Comparison of ENCODE assay signal across 25 cellular contexts in the genomic region with DNA sequence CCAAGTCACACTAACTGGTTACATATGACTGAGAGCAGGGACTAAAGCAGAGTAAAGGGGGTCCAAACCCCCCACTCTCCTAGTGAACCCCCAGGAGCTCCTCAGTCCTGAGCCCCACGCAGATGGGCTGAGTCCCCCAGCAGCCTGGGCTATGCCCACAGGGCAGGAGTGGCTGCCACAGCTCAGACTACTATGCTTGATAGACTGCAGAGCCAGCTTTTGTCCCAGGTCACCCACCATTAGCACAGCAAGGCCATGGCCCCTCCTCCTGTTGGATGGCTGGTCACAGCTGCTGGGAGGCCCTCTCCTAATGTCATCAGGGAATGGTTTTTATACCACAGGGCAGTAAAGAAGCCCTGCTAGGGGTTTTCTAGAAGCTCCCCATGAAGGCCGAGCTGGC. TPM values are rescaled to one million over a fixed set of nuclear protein-coding genes. Genes with fewer than 3 reads are reported as not detected.
DNase-seq lines count a peak whose midpoint lies in the region; ATAC-seq and TF ChIP-seq lines count a peak whose summit lies in the region.
"Had no signal": no experiment of that assay in that cellular context is flagged by ENCODE, and none has a peak within 500 bp of the region (broad histone marks: within the 10 kb centered on the region; RNA-seq: fewer than 3 reads in every experiment).

No MANE protein-coding gene starts in this region.

- H3K27me3 ChIP-seq in BE2C (no peaks in the 10 kb centered on the region), GM23338 (ENCODE audit: insufficient read depth) (no peaks in the 10 kb centered on the region), iPS-15b (ENCODE audit: control insufficient read depth, insufficient read depth, low read length) (no peaks in the 10 kb centered on the region)
- H3K27me3 ChIP-seq: BLaER1 treated with 17β-estradiol and CSF1 and Interleukin-3, amounts not matched to agents 10 nM and 100 nM had no signal

- H3K4me3 ChIP-seq in BE2C (ENCODE audit: low read depth, low read length) (no peak overlapping the region), GM23338 (no peak overlapping the region), iPS-15b (ENCODE audit: low read depth, low read length) (no peak overlapping the region)
- H3K4me3 ChIP-seq: BLaER1 treated with 17β-estradiol and CSF1 and Interleukin-3, amounts not matched to agents 10 nM and 100 nM; K562; SK-N-MC had no signal

- H3K4me3 Mint-ChIP-seq in GM23338 = no peak overlapping the region
- H3K4me3 Mint-ChIP-seq: CD4-positive, alpha-beta T cell had no signal

- DNase-seq in BE2C (peak; percentile 43), GM23338 (ENCODE audit: low spot score) (no peak), posterior vena cava (ENCODE audit: low spot score) (peak; percentile 65), GM19238 (ENCODE audit: insufficient read length, low spot score) (no peak), NCI-H1930 (lab: John Stamatoyannopoulos, UW) (no peak), D341Med (ENCODE audit: low spot score) (no peak)
- DNase-seq: CD4-positive, alpha-beta T cell; DMS53; EL; GF-D8; H7; Kasumi-1; NCI-H1092 treated with DMSO at 0.1 percent for 48 hours; NCI-H1436 treated with DMSO at 0.1 percent for 48 hours; NCI-H187 treated with DMSO at 0.1 percent for 48 hours; NCI-H2107; NCI-H526 treated with DMSO at 0.1 percent for 48 hours; SHP77 had no signal

- no peak overlapping the region for H3K27ac Mint-ChIP-seq in GM23338
- H3K27ac Mint-ChIP-seq: CD4-positive, alpha-beta T cell had no signal

- H3K9me3 Mint-ChIP-seq in GM23338 = peaks cover 10% of the 10 kb centered on the region
- H3K9me3 Mint-ChIP-seq: CD4-positive, alpha-beta T cell had no signal

- peak overlapping the region; percentile 8 for H3K9ac ChIP-seq in iPS-15b (ENCODE audit: low read depth, low read length)
- H3K9ac ChIP-seq: BLaER1 treated with 17β-estradiol and CSF1 and Interleukin-3, amounts not matched to agents 10 nM and 100 nM had no signal

- 0 out of 2 replicates have a peak overlapping the region, but pooled peaks have one; percentile 52 for H2AFZ ChIP-seq in GM23338

- H3K4me1 Mint-ChIP-seq in GM23338 = peaks cover 5% of the 10 kb centered on the region; the same call in 2 of the 3 replicates

- H3K9me2 ChIP-seq in GM23338 (ENCODE audit: insufficient read depth) = no peaks in the 10 kb centered on the region

- ATAC-seq in GM23338 (no peak), HG03460 (IDR thresholded peaks at IDR 0.05; ENCODE audit: unreplicated experiment) (no peak)
- ATAC-seq: K562 had no signal

- H3K36me3 Mint-ChIP-seq in GM23338 (ENCODE audit: low read depth) = no peaks in the 10 kb centered on the region; the same call in 2 of the 3 replicates

- H3K4me2 ChIP-seq in GM23338 = no peak overlapping the region
- H3K4me2 ChIP-seq: BLaER1 treated with 17β-estradiol and CSF1 and Interleukin-3, amounts not matched to agents 10 nM and 100 nM had no signal

- peaks cover 7% of the 10 kb centered on the region for H3K4me1 ChIP-seq in BE2C
- no peaks in the 10 kb centered on the region for H3K4me1 ChIP-seq in GM23338 (ENCODE audit: insufficient read depth)
- H3K4me1 ChIP-seq in iPS-15b (ENCODE audit: control insufficient read depth, insufficient read depth, low read length) = no peaks in the 10 kb centered on the region

- no peaks in the 10 kb centered on the region for H3K36me3 ChIP-seq in BE2C
- no peaks in the 10 kb centered on the region for H3K36me3 ChIP-seq in GM23338 (ENCODE audit: insufficient read depth)
- H3K36me3 ChIP-seq in iPS-15b (ENCODE audit: control insufficient read depth, insufficient read depth, low read length) = no peaks in the 10 kb centered on the region
- H3K36me3 ChIP-seq: BLaER1 treated with 17β-estradiol and CSF1 and Interleukin-3, amounts not matched to agents 10 nM and 100 nM had no signal

- H3K27me3 Mint-ChIP-seq in GM23338 (ENCODE audit: insufficient read depth, low read depth, poor library complexity) = peaks cover 4% of the 10 kb centered on the region

- H3K9me3 ChIP-seq in BE2C (no peaks in the 10 kb centered on the region), iPS-15b (ENCODE audit: control insufficient read depth, insufficient read depth, low read length) (no peaks in the 10 kb centered on the region)

- intact Hi-C loops in posterior vena cava (cut with DNase I) = no loop called here

- H3K27ac ChIP-seq in GM23338 (ENCODE audit: low read depth) = no peak overlapping the region
- H3K27ac ChIP-seq: BLaER1 treated with 17β-estradiol and CSF1 and Interleukin-3, amounts not matched to agents 10 nM and 100 nM; RWPE1; SK-N-MC had no signal

- no peak for TF ChIP-seq CTCF in BE2C (IDR thresholded peaks at IDR 0.05; ENCODE audit: low read depth, low read length)
- no peak for TF ChIP-seq CTCF in GM23338 (conservative IDR thresholded peaks at IDR 0.05; ENCODE audit: low read depth in 2 of 2)

- no peaks in the 10 kb centered on the region for H4K20me1 ChIP-seq in GM23338 (replicated peaks; ENCODE audit: insufficient read depth)
- H4K20me1 ChIP-seq: BLaER1 treated with 17β-estradiol and CSF1 and Interleukin-3, amounts not matched to agents 10 nM and 100 nM had no signal

- H3F3A ChIP-seq in GM23338 (replicated peaks; ENCODE audit: low read depth) = no peaks in the 10 kb centered on the region

- H3K79me2 ChIP-seq in GM23338 (replicated peaks; ENCODE audit: insufficient read depth) = no peaks in the 10 kb centered on the region

TF ChIP-seq in GM23338, 12 proteins besides CTCF, POLR2A, EP300 and RAD21:
- TF ChIP-seq ZNF331 (CRISPR knock-in tag; IDR thresholded peaks at IDR 0.05; ENCODE audit: low read depth) (no peak), STAT1 (IDR thresholded peaks at IDR 0.05; ENCODE audit: unreplicated experiment) (no peak), NANOG (IDR thresholded peaks at IDR 0.05; ENCODE audit: borderline replicate concordance) (no peak), CREB1 (CRISPR knock-in tag; IDR thresholded peaks at IDR 0.05; ENCODE audit: low read depth) (no peak)
- TF ChIP-seq, protein P1, sequence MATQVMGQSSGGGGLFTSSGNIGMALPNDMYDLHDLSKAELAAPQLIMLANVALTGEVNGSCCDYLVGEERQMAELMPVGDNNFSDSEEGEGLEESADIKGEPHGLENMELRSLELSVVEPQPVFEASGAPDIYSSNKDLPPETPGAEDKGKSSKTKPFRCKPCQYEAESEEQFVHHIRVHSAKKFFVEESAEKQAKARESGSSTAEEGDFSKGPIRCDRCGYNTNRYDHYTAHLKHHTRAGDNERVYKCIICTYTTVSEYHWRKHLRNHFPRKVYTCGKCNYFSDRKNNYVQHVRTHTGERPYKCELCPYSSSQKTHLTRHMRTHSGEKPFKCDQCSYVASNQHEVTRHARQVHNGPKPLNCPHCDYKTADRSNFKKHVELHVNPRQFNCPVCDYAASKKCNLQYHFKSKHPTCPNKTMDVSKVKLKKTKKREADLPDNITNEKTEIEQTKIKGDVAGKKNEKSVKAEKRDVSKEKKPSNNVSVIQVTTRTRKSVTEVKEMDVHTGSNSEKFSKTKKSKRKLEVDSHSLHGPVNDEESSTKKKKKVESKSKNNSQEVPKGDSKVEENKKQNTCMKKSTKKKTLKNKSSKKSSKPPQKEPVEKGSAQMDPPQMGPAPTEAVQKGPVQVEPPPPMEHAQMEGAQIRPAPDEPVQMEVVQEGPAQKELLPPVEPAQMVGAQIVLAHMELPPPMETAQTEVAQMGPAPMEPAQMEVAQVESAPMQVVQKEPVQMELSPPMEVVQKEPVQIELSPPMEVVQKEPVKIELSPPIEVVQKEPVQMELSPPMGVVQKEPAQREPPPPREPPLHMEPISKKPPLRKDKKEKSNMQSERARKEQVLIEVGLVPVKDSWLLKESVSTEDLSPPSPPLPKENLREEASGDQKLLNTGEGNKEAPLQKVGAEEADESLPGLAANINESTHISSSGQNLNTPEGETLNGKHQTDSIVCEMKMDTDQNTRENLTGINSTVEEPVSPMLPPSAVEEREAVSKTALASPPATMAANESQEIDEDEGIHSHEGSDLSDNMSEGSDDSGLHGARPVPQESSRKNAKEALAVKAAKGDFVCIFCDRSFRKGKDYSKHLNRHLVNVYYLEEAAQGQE (IDR thresholded peaks at IDR 0.05; ENCODE audit: unreplicated experiment) = no peak

RNA-seq across cellular contexts. Expression of a gene that starts 46.3 kb away (rescaled TPM):
- polyA plus RNA-seq in BE2C (2012; ENCODE audit: insufficient read depth, insufficient read length, low read depth) = 0.77 TPM
- 82.5 and 106 TPM in 2 replicates for total RNA-seq in GM23338 (2014; rRNA removed; shearing (Covaris generic))
- 31.1 and 32.3 TPM in 2 replicates for polyA plus RNA-seq in GM23338 (2016; fragmentation: Nextera tagmentation; extraction: Ambion mirVana)
- total RNA-seq in posterior vena cava = 10 to 100 TPM; 16.4 to 17.7 TPM
- total RNA-seq: A172 had no signal
- polyA plus RNA-seq: K562 had no signal

Comparison
In these comparisons a context has a peak if more than half of its experiments do, and no peak if none do; other contexts are left out.
1. DNase-seq: peak in BE2C (single experiment) and posterior vena cava (single experiment); none in GM23338 (single experiment), GM19238 (single experiment), NCI-H1930 (0 of 2) and D341Med (single experiment).